9 cellular contexts compared by ENCODE assay signal in genomic region chr3:12982619-12983101, GRCh38.
DNase-seq lines count a peak whose midpoint lies in the region; ATAC-seq and TF ChIP-seq lines count a peak whose summit lies in the region.
"Had no signal": no experiment of that assay in that cellular context is flagged by ENCODE, and none has a peak within 500 bp of the region (broad histone marks: within the 10 kb centered on the region; RNA-seq: fewer than 3 reads in every experiment).

No MANE protein-coding gene starts in this region.

- peaks cover 12% of the 10 kb centered on the region for H3K9me3 Mint-ChIP-seq in glutamatergic neuron (ENCODE audit: unreplicated experiment)

- DNase-seq in glutamatergic neuron, result no peak
- DNase-seq in inferior parietal cortex (ENCODE audit: extremely low spot score), result no peak
- no peak for DNase-seq in NCI-H2029 treated with DMSO at 0.1 percent for 48 hours (lab: John Stamatoyannopoulos, UW)
- DNase-seq in T-helper 2 cell, result no peak
- DNase-seq: hypothalamus had no signal

- H3K36me3 Mint-ChIP-seq in glutamatergic neuron (ENCODE audit: unreplicated experiment), result no peaks in the 10 kb centered on the region

- H3K4me1 Mint-ChIP-seq in glutamatergic neuron (ENCODE audit: low read depth, unreplicated experiment), result peaks cover 58% of the 10 kb centered on the region

- ATAC-seq in GM18520 (IDR thresholded peaks at IDR 0.05; ENCODE audit: unreplicated experiment), result peak; percentile 52
- ATAC-seq in GM21381 (IDR thresholded peaks at IDR 0.05; ENCODE audit: unreplicated experiment), result peak; percentile 51
- peak; percentile 56 for ATAC-seq in HG03196 (IDR thresholded peaks at IDR 0.05; ENCODE audit: unreplicated experiment)
- no peak for ATAC-seq in HG03565 (IDR thresholded peaks at IDR 0.05; ENCODE audit: unreplicated experiment)

- H3K4me3 Mint-ChIP-seq in glutamatergic neuron (ENCODE audit: unreplicated experiment), result peak overlapping the region; percentile 13

- no peak overlapping the region for H3K27ac Mint-ChIP-seq in glutamatergic neuron (ENCODE audit: unreplicated experiment)

- peaks cover 9% of the 10 kb centered on the region for H3K27me3 Mint-ChIP-seq in glutamatergic neuron (ENCODE audit: unreplicated experiment)

- no peak for TF ChIP-seq CTCF in glutamatergic neuron (IDR thresholded peaks at IDR 0.05; ENCODE audit: partially characterized antibody, unreplicated experiment)
